Comparison of ENCODE assay signal across 8 cellular contexts in genomic region chr1:224170748-224171478, GRCh38. TPM values are rescaled to one million over a fixed set of nuclear protein-coding genes. Genes with fewer than 3 reads are reported as not detected.
DNase-seq lines count a peak whose midpoint lies in the region; TF ChIP-seq lines count a peak whose summit lies in the region.

No MANE protein-coding gene starts in this region.

- H3K27ac Mint-ChIP-seq in activated naive CD8-positive, alpha-beta T cell = peak overlapping the region; percentile 61
- no peak overlapping the region for H3K27ac Mint-ChIP-seq in activated naive CD8-positive, alpha-beta T cell treated with anti-CD3 and anti-CD28 coated beads for 36 hours

- H2AFZ ChIP-seq in parathyroid adenoma = no peak overlapping the region
- H2AFZ ChIP-seq in neuronal stem cell (ENCODE audit: low read length) = no peak overlapping the region

- H3K4me1 Mint-ChIP-seq in activated naive CD8-positive, alpha-beta T cell (ENCODE audit: low read depth) = peaks cover 35% of the 10 kb centered on the region
- peaks cover 30% of the 10 kb centered on the region for H3K4me1 Mint-ChIP-seq in activated naive CD8-positive, alpha-beta T cell treated with anti-CD3 and anti-CD28 coated beads for 36 hours

- no CpG with 5 or more reads among the region's 9 CpGs for WGBS in neuronal stem cell (ENCODE audit: extremely low coverage in 2 of 2, insufficient read length in 2 of 2, insufficient replicate concordance in 1 of 2), 2 donors

- H3K23ac ChIP-seq in neuronal stem cell (ENCODE audit: low read depth, low read length, poor library complexity) = no peak overlapping the region

- no peak overlapping the region for H3K4ac ChIP-seq in neuronal stem cell (ENCODE audit: low read length)

- no peak overlapping the region for H3K27ac ChIP-seq in effector memory CD4-positive, alpha-beta T cell (ENCODE audit: insufficient read depth, low read length, poor library complexity, severe bottlenecking)
- H3K27ac ChIP-seq in parathyroid adenoma = no peak overlapping the region
- H3K27ac ChIP-seq in neuronal stem cell (replicated peaks; ENCODE audit: low read length) = no peak overlapping the region

- no peak overlapping the region for H2BK15ac ChIP-seq in neuronal stem cell (ENCODE audit: low read length)

- H2BK12ac ChIP-seq in neuronal stem cell (ENCODE audit: low read length) = no peak overlapping the region

- H3K4me3 ChIP-seq in effector memory CD4-positive, alpha-beta T cell (ENCODE audit: insufficient read depth, low read depth, low read length, poor library complexity, severe bottlenecking) = no peak overlapping the region
- H3K4me3 ChIP-seq in parathyroid adenoma (ENCODE audit: low read depth, low read length) = no peak overlapping the region
- H3K4me3 ChIP-seq in neuronal stem cell (ENCODE audit: low read length in 2 of 2) = no peak overlapping the region

- H3K9ac ChIP-seq in parathyroid adenoma = no peak overlapping the region
- no peak overlapping the region for H3K9ac ChIP-seq in neuronal stem cell (ENCODE audit: low read depth, low read length, poor library complexity)

- no peak for DNase-seq in activated naive CD8-positive, alpha-beta T cell treated with anti-CD3 and anti-CD28 coated beads for 36 hours
- DNase-seq in RKO (ENCODE audit: low spot score) (peak; percentile 62), neuronal stem cell (ENCODE audit: low spot score) (no peak), GF-D8 (lab: John Stamatoyannopoulos, UW) (no peak), NCI-H345 (lab: John Stamatoyannopoulos, UW) (no peak)
- DNase-seq in effector memory CD4-positive, alpha-beta T cell = peak; percentile 4 to 22 (median 13)

- H3K27me3 Mint-ChIP-seq in activated naive CD8-positive, alpha-beta T cell = no peaks in the 10 kb centered on the region
- H3K27me3 Mint-ChIP-seq in activated naive CD8-positive, alpha-beta T cell treated with anti-CD3 and anti-CD28 coated beads for 36 hours = peaks cover 5% of the 10 kb centered on the region

- H3K4me3 Mint-ChIP-seq in activated naive CD8-positive, alpha-beta T cell = peak overlapping the region; percentile 46
- no peak overlapping the region for H3K4me3 Mint-ChIP-seq in activated naive CD8-positive, alpha-beta T cell treated with anti-CD3 and anti-CD28 coated beads for 36 hours

- no peak overlapping the region for H4K8ac ChIP-seq in neuronal stem cell (ENCODE audit: low read depth, low read length)

- H3K4me2 ChIP-seq in parathyroid adenoma (ENCODE audit: low read length) (no peak overlapping the region), neuronal stem cell (ENCODE audit: insufficient read depth, low read length, poor library complexity, severe bottlenecking) (no peak overlapping the region)

- H2AK5ac ChIP-seq in neuronal stem cell (ENCODE audit: low read depth, low read length) = no peak overlapping the region

- no peaks in the 10 kb centered on the region for H3K27me3 ChIP-seq in effector memory CD4-positive, alpha-beta T cell (replicated peaks; ENCODE audit: control insufficient read depth, insufficient read depth, low read length, poor library complexity, severe bottlenecking)
- H3K27me3 ChIP-seq in parathyroid adenoma (ENCODE audit: control insufficient read depth, insufficient read depth, low read length) (no peaks in the 10 kb centered on the region), neuronal stem cell (ENCODE audit: control insufficient read depth in 3 of 3, insufficient read depth in 3 of 3, low read depth in 1 of 3, low read length in 3 of 3) (no peaks in the 10 kb centered on the region)

- no peak overlapping the region for H3K14ac ChIP-seq in neuronal stem cell (ENCODE audit: low read length)

- H2BK120ac ChIP-seq in neuronal stem cell (ENCODE audit: low read depth, low read length) = no peak overlapping the region

- H3K9me3 ChIP-seq in effector memory CD4-positive, alpha-beta T cell (ENCODE audit: control insufficient read depth, low read length) = no peaks in the 10 kb centered on the region
- no peaks in the 10 kb centered on the region for H3K9me3 ChIP-seq in parathyroid adenoma (ENCODE audit: control insufficient read depth, low read length)
- peaks cover 0 to 2% of the 10 kb centered on the region in 2 donors for H3K9me3 ChIP-seq in neuronal stem cell (replicated peaks in 1 of 2; ENCODE audit: control insufficient read depth in 2 of 2, insufficient read depth in 1 of 2, low read depth in 1 of 2, low read length in 2 of 2)

- peaks cover 21% of the 10 kb centered on the region for H3K4me1 ChIP-seq in effector memory CD4-positive, alpha-beta T cell (ENCODE audit: control insufficient read depth, insufficient read depth, low read length, poor library complexity, severe bottlenecking)
- H3K4me1 ChIP-seq in parathyroid adenoma (no peaks in the 10 kb centered on the region), neuronal stem cell (ENCODE audit: control insufficient read depth in 2 of 2, insufficient read depth in 1 of 2, low read depth in 1 of 2, low read length in 2 of 2) (no peaks in the 10 kb centered on the region)

- H4K91ac ChIP-seq in neuronal stem cell (ENCODE audit: low read depth, low read length, poor library complexity) = no peak overlapping the region

- H3K79me2 ChIP-seq in parathyroid adenoma = no peaks in the 10 kb centered on the region

- H3K36me3 Mint-ChIP-seq in activated naive CD8-positive, alpha-beta T cell = peaks cover 5% of the 10 kb centered on the region
- peaks cover 6% of the 10 kb centered on the region for H3K36me3 Mint-ChIP-seq in activated naive CD8-positive, alpha-beta T cell treated with anti-CD3 and anti-CD28 coated beads for 36 hours

- H3K36me3 ChIP-seq in effector memory CD4-positive, alpha-beta T cell (ENCODE audit: control insufficient read depth, insufficient read depth, low read length) = no peaks in the 10 kb centered on the region
- no peaks in the 10 kb centered on the region for H3K36me3 ChIP-seq in parathyroid adenoma (ENCODE audit: control insufficient read depth, insufficient read depth, low read length)
- no peaks in the 10 kb centered on the region for H3K36me3 ChIP-seq in neuronal stem cell (replicated peaks in 1 of 2; ENCODE audit: control insufficient read depth in 2 of 2, insufficient read depth in 2 of 2, low read length in 2 of 2)

- no peak overlapping the region for H3K18ac ChIP-seq in neuronal stem cell (ENCODE audit: low read length)

- peak; percentile 30 for TF ChIP-seq CTCF in parathyroid adenoma (IDR thresholded peaks at IDR 0.05)

- no peaks in the 10 kb centered on the region for H3K79me1 ChIP-seq in neuronal stem cell (ENCODE audit: low read depth, low read length)

- H3K9me3 Mint-ChIP-seq in activated naive CD8-positive, alpha-beta T cell (ENCODE audit: low read depth) = no peaks in the 10 kb centered on the region
- H3K9me3 Mint-ChIP-seq in activated naive CD8-positive, alpha-beta T cell treated with anti-CD3 and anti-CD28 coated beads for 36 hours = peaks cover 12% of the 10 kb centered on the region

- H2BK5ac ChIP-seq in neuronal stem cell (ENCODE audit: low read length) = no peak overlapping the region

RNA-seq across cellular contexts. Expression of gene DEGS1, which starts 12.1 kb away (rescaled TPM):
- total RNA-seq in activated naive CD8-positive, alpha-beta T cell treated with anti-CD3 and anti-CD28 coated beads for 36 hours = 10 to 100 TPM; 40.9 to 41.3 TPM
- polyA plus RNA-seq in neuronal stem cell (2013, experiment 1 of 2) = 29.5 TPM
- 29.2 TPM for polyA plus RNA-seq in neuronal stem cell (2013, experiment 2 of 2)

RNA-seq across cellular contexts. Expression of gene FBXO28, which starts 57.0 kb away (rescaled TPM):
- 10 to 100 TPM; 28.6 to 29.7 TPM for total RNA-seq in activated naive CD8-positive, alpha-beta T cell treated with anti-CD3 and anti-CD28 coated beads for 36 hours
- polyA plus RNA-seq in neuronal stem cell (2013, experiment 1 of 2) = 11.7 TPM
- polyA plus RNA-seq in neuronal stem cell (2013, experiment 2 of 2) = 12.2 TPM

Comparison
In these comparisons a context has a peak if more than half of its experiments do, and no peak if none do; other contexts are left out.
1. DNase-seq: peak in RKO (single experiment) and effector memory CD4-positive, alpha-beta T cell (3 of 3); none in activated naive CD8-positive, alpha-beta T cell treated with anti-CD3 and anti-CD28 coated beads for 36 hours (single experiment), neuronal stem cell (single experiment), GF-D8 (single experiment) and NCI-H345 (single experiment).